ENCODE assay signal across 13 cellular contexts in the genomic region with DNA sequence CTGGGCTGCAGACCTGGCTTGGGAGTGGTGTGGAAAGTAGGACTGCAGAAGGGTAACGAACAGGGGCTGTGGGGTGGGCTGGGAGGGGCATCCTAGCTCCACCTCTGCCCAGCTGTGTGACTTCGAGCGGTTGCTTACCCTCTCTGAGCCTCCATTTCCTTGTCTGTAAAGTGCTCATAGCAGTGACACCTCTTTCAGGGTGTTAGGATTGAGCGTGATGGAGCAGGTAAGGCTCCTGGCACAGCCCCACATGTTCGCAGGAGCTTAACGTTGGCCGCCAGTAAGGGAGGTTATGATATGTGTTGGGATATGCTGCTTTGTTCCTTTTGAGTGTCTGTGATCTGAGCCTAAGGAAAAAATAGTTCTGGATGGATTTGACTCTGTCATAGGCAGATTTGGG. TPM values are rescaled to one million over a fixed set of nuclear protein-coding genes. Genes with fewer than 3 reads are reported as not detected.
A peak's percentile ranks its signal among the peaks of the same experiment; 100 is the strongest.
DNase-seq lines count a peak whose midpoint lies in the region; TF ChIP-seq lines count a peak whose summit lies in the region.
"Had no signal": no experiment of that assay in that cellular context is flagged by ENCODE, and none has a peak within 500 bp of the region (broad histone marks: within the 10 kb centered on the region; RNA-seq: fewer than 3 reads in every experiment).

No MANE protein-coding gene starts in this region.

- no peaks in the 10 kb centered on the region for H3K27me3 ChIP-seq in HUES48 (ENCODE audit: control insufficient read depth, insufficient read depth, low read length)
- H3K27me3 ChIP-seq in stomach: no peaks in the 10 kb centered on the region
- H3K27me3 ChIP-seq: brain microvascular endothelial cell had no signal

- peak overlapping the region; percentile 65 for H3K27ac ChIP-seq in HUES48 (ENCODE audit: low read depth, low read length)
- peak overlapping the region; percentile 24 to 89 for H3K27ac ChIP-seq in coronary artery
- H3K27ac ChIP-seq in mesodermal cell (ENCODE audit: low read depth, low read length, severe bottlenecking): peak overlapping the region; percentile 5
- H3K27ac ChIP-seq in stomach: peak overlapping the region; percentile 78 to 87 (median 82)
- H3K27ac ChIP-seq: brain microvascular endothelial cell had no signal

- no peak for TF ChIP-seq EP300 in stomach (IDR thresholded peaks at IDR 0.05)

- no peak for TF ChIP-seq POLR2A in stomach (IDR thresholded peaks at IDR 0.05)

- WGBS in mesodermal cell (ENCODE audit: insufficient coverage in 2 of 2), 2 experiments: 87 to 90% methylated on average over 4 to 6 of the region's 7 CpGs
- WGBS in stomach, 5 donors: 35 to 53% (median 48%) methylated on average over 6 to 7 of the region's 7 CpGs

- in situ Hi-C loops in ACHN (cut with HindIII; ENCODE audit: low pct_ligation_motif_present, low pct_unique_long_range_greater_than_20kb, low sequenced_read_pairs): no loop called here

- intact Hi-C loops in stomach (cut with DNase I; ENCODE audit: low total_unique reads): no loop called here

- TF ChIP-seq CTCF in coronary artery (IDR thresholded peaks at IDR 0.05): no peak
- TF ChIP-seq CTCF in stomach (IDR thresholded peaks at IDR 0.05): no peak

- H3K9ac ChIP-seq in HUES48 (ENCODE audit: low read depth, low read length): no peak overlapping the region

- H3K4me3 ChIP-seq in HUES48 (ENCODE audit: low read depth, low read length) (no peak overlapping the region), coronary artery (no peak overlapping the region), mesodermal cell (ENCODE audit: extremely low read depth, insufficient read depth, low read length, poor library complexity, severe bottlenecking) (no peak overlapping the region), stomach (no peak overlapping the region)

- no peak for DNase-seq in coronary artery (ENCODE audit: low spot score)
- DNase-seq in stomach: no peak
- no peak for DNase-seq in amniotic stem cell (lab: John Stamatoyannopoulos, UW)
- DNase-seq in ACHN: no peak
- DNase-seq in NCI-H446 (lab: John Stamatoyannopoulos, UW): no peak
- no peak for DNase-seq in Ammon's horn (ENCODE audit: low spot score)
- DNase-seq: activated CD4-positive, alpha-beta T cell treated with anti-CD3 and anti-CD28 coated beads, Interleukin-2, amount 10 ng/mL, durations not matched to agents 7 days and 5 days; brain microvascular endothelial cell; C1 segment of cervical spinal cord; MM.1S; NCI-H2171 had no signal

- peaks cover 37% of the 10 kb centered on the region for H3K4me1 ChIP-seq in HUES48 (ENCODE audit: control insufficient read depth, insufficient read depth, low read length)
- H3K4me1 ChIP-seq in mesodermal cell (ENCODE audit: control insufficient read depth, insufficient read depth, low read length, poor library complexity, severe bottlenecking): peaks cover 62% of the 10 kb centered on the region
- H3K4me1 ChIP-seq in stomach: peaks cover 83 to 100% (median 92%) of the 10 kb centered on the region in 4 donors

- no peaks in the 10 kb centered on the region for H3K9me3 ChIP-seq in HUES48 (ENCODE audit: control insufficient read depth, insufficient read depth, low read length)
- H3K9me3 ChIP-seq in mesodermal cell (ENCODE audit: control insufficient read depth, low read length): no peaks in the 10 kb centered on the region
- no peaks in the 10 kb centered on the region for H3K9me3 ChIP-seq in stomach

- H3K36me3 ChIP-seq in HUES48 (ENCODE audit: control insufficient read depth, insufficient read depth, low read length) (peaks cover 3% of the 10 kb centered on the region; the same call in 1 of the 2 replicates), mesodermal cell (ENCODE audit: control insufficient read depth, insufficient read depth, low read length) (peaks cover 14% of the 10 kb centered on the region), stomach (no peaks in the 10 kb centered on the region)

RNA-seq across cellular contexts. Expression of a gene that starts 2.1 kb away (rescaled TPM):
- 42.0 TPM for polyA plus RNA-seq in mesodermal cell (2013, experiment 1 of 2)
- 35.8 TPM for polyA plus RNA-seq in mesodermal cell (2013, experiment 2 of 2)
- 10 to 100 TPM; 14.2 to 32.9 (median 21.6) TPM for total RNA-seq in stomach
- 10 to 100 TPM in 1 of 3 donors, 1 to 10 TPM in 2; 6.4 to 15.3 (median 7.2) TPM for polyA plus RNA-seq in stomach

Comparison
In these comparisons a context has a peak if more than half of its experiments do, and no peak if none do; other contexts are left out.
1. H3K27ac ChIP-seq: peak in every context shown above with its lines; median percentile 82 in stomach; 65 in HUES48; 56 in coronary artery; 5 in mesodermal cell.